Comparison of ENCODE assay signal across 1 cellular context in genomic region chr15:74603026-74603788, GRCh38.
TF ChIP-seq lines count a peak whose summit lies in the region.

No MANE protein-coding gene starts in this region.

TF ChIP-seq in WTC11, 78 proteins besides CTCF, POLR2A, EP300 and RAD21:
- TF ChIP-seq TP53 (CRISPR knock-in tag; IDR thresholded peaks at IDR 0.05), result no peak
